Comparison of ENCODE assay signal across 9 cellular contexts in the genomic region with DNA sequence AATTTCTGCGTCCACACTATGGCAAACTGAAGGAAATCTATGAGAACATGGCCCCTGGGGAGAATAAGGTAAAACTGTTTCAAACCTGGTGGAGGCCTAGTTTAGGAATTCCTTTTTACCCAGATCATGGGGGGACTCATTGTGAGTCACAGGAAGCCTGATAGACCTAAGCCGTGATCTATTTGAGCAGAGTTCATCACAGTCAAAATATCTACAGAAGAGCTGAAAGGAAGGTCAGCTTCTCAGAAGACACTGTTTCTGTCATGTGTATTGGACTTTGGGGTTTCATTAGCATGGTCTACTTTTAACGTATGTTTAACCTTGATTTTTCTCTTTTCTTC. TPM values are rescaled to one million over a fixed set of nuclear protein-coding genes. Genes with fewer than 3 reads are reported as not detected.
DNase-seq lines count a peak whose midpoint lies in the region; ATAC-seq and TF ChIP-seq lines count a peak whose summit lies in the region.
"Had no signal": no experiment of that assay in that cellular context is flagged by ENCODE, and none has a peak within 500 bp of the region (broad histone marks: within the 10 kb centered on the region; RNA-seq: fewer than 3 reads in every experiment).

No MANE protein-coding gene starts in this region.

- TF ChIP-seq POLR2A in breast epithelium (IDR thresholded peaks at IDR 0.05) (no peak), suprapubic skin (IDR thresholded peaks at IDR 0.05) (no peak)

- H3K79me2 ChIP-seq in hepatocyte = peaks cover 33% of the 10 kb centered on the region

- H3K27me3 ChIP-seq in breast epithelium (no peaks in the 10 kb centered on the region), hepatocyte (no peaks in the 10 kb centered on the region), suprapubic skin (no peaks in the 10 kb centered on the region)

- H3K4me1 ChIP-seq in breast epithelium = peaks cover 0 to 8% of the 10 kb centered on the region in 2 donors
- peaks cover 8% of the 10 kb centered on the region for H3K4me1 ChIP-seq in hepatocyte (ENCODE audit: insufficient read depth)
- H3K4me1 ChIP-seq in suprapubic skin = peaks cover 15% of the 10 kb centered on the region
- H3K4me1 ChIP-seq in mucosa of descending colon (ENCODE audit: low read depth) = peaks cover 11% of the 10 kb centered on the region

- intact Hi-C loops in MCF 10A (cut with micrococcal nuclease) = no loop called here
- intact Hi-C loops in breast epithelium (cut with DNase I; ENCODE audit: low total_unique reads) = no loop called here
- intact Hi-C loops in mucosa of descending colon (cut with DNase I, micrococcal nuclease) = no loop called here

- H3K4me3 ChIP-seq in breast epithelium (no peak overlapping the region), WI38 (ENCODE audit: low read depth, low read length) (peak overlapping the region; percentile 82), hepatocyte (peak overlapping the region; percentile 84), suprapubic skin (peak overlapping the region; percentile 73), mucosa of descending colon (no peak overlapping the region)

- peak overlapping the region; percentile 85 for H3K4me2 ChIP-seq in hepatocyte

- 81% methylated on average over 3 of the region's 3 CpGs for WGBS in hepatocyte (ENCODE audit: low lambda C conversion rate, missing lambda C conversion rate)
- 83% methylated on average over 3 of the region's 3 CpGs for WGBS in suprapubic skin

- ATAC-seq in mucosa of descending colon = no peak

- H3K9me3 ChIP-seq in breast epithelium = no peaks in the 10 kb centered on the region
- no peaks in the 10 kb centered on the region for H3K9me3 ChIP-seq in hepatocyte (ENCODE audit: low read depth)
- no peaks in the 10 kb centered on the region for H3K9me3 ChIP-seq in suprapubic skin
- H3K9me3 ChIP-seq in mucosa of descending colon = no peaks in the 10 kb centered on the region

- H3K27me3 Mint-ChIP-seq in MCF 10A (ENCODE audit: insufficient read depth, unreplicated experiment) = no peaks in the 10 kb centered on the region

- H3K36me3 ChIP-seq in breast epithelium = no peaks in the 10 kb centered on the region
- H3K36me3 ChIP-seq in hepatocyte (replicated peaks; ENCODE audit: insufficient read depth, low read depth) = no peaks in the 10 kb centered on the region
- peaks cover 41% of the 10 kb centered on the region for H3K36me3 ChIP-seq in suprapubic skin
- H3K36me3 ChIP-seq in mucosa of descending colon (ENCODE audit: low read depth) = peaks cover 15% of the 10 kb centered on the region

- no peaks in the 10 kb centered on the region for H3K9me2 ChIP-seq in hepatocyte (replicated peaks; ENCODE audit: insufficient read depth)

- peak overlapping the region; percentile 82 for H3K27ac Mint-ChIP-seq in MCF 10A (ENCODE audit: low read depth, unreplicated experiment)

- TSS peak; percentile 35 for BruUV-seq in MCF 10A (replicated peaks; lab: Mats Ljungman, UMichigan)

- H3K27ac ChIP-seq in breast epithelium = no peak overlapping the region
- H3K27ac ChIP-seq in hepatocyte = peak overlapping the region; percentile 36
- no peak overlapping the region for H3K27ac ChIP-seq in suprapubic skin

- peak overlapping the region; percentile 83 for H3K4me3 Mint-ChIP-seq in MCF 10A (ENCODE audit: unreplicated experiment)

- POLR2A ChIA-PET in MCF 10A (lab: Yijun Ruan, JAX) = interaction anchor here (1.0 to 2.2 kb wide), 5 partner anchors 16 to 124 kb away, joined by 3 to 16 read pairs (median 8); a partner anchor contains a TSS

- CTCF ChIA-PET in MCF 10A (lab: Yijun Ruan, JAX) = interaction anchor here (0.5 to 1.4 kb wide), 5 partner anchors 11 to 164 kb away, joined by 3 to 6 read pairs (median 4); no protein-coding TSS in a partner anchor

- TF ChIP-seq CTCF in MCF 10A (IDR thresholded peaks at IDR 0.05; ENCODE audit: unreplicated experiment) = no peak
- no peak for TF ChIP-seq CTCF in breast epithelium (IDR thresholded peaks at IDR 0.05)
- no peak for TF ChIP-seq CTCF in WI38 (IDR thresholded peaks at IDR 0.05; ENCODE audit: low read depth, low read length)
- no peak for TF ChIP-seq CTCF in hepatocyte (IDR thresholded peaks at IDR 0.05; ENCODE audit: poor library complexity)
- no peak for TF ChIP-seq CTCF in suprapubic skin (IDR thresholded peaks at IDR 0.05)
- no peak for TF ChIP-seq CTCF in mucosa of descending colon (IDR thresholded peaks at IDR 0.05)

- peaks cover 58% of the 10 kb centered on the region for H3K36me3 Mint-ChIP-seq in MCF 10A (ENCODE audit: insufficient read depth, unreplicated experiment)

- peaks cover 5% of the 10 kb centered on the region for H3K4me1 Mint-ChIP-seq in MCF 10A (ENCODE audit: insufficient read depth, unreplicated experiment)

- H2AFZ ChIP-seq in hepatocyte = no peak overlapping the region

- H3K9me3 Mint-ChIP-seq in MCF 10A (ENCODE audit: unreplicated experiment) = no peaks in the 10 kb centered on the region

- DNase-seq in MCF 10A (ENCODE audit: unreplicated experiment) (peak; percentile 13), breast epithelium (ENCODE audit: low spot score in 2 of 2) (no peak), hepatocyte (ENCODE audit: low spot score) (no peak), suprapubic skin (ENCODE audit: low spot score in 2 of 2) (no peak), NCI-H82 (lab: John Stamatoyannopoulos, UW) (no peak), mucosa of descending colon (no peak), NCI-H2196 (lab: John Stamatoyannopoulos, UW; ENCODE audit: unreplicated experiment) (no peak)

- TF ChIP-seq EP300 in suprapubic skin (IDR thresholded peaks at IDR 0.05) = no peak

- no peaks in the 10 kb centered on the region for H4K20me1 ChIP-seq in hepatocyte (ENCODE audit: insufficient read depth, poor library complexity, severe bottlenecking)

RNA-seq across cellular contexts. Expression of a gene that starts 1.3 kb away (rescaled TPM):
- total RNA-seq in MCF 10A (2022) (275 and 284 TPM in 2 replicates), breast epithelium (100 to 1,000 TPM; 201 to 275 (median 214) TPM), hepatocyte (221 and 232 TPM in 2 replicates), suprapubic skin (100 to 1,000 TPM; 118 to 221 (median 197) TPM), mucosa of descending colon (100 to 1,000 TPM; 160 to 223 (median 176) TPM)
- polyA plus RNA-seq in hepatocyte = 241 and 268 TPM in 2 replicates

RNA-seq across cellular contexts. Expression of a gene that starts 14.1 kb away (rescaled TPM):
- total RNA-seq in MCF 10A (2022) (522 and 536 TPM in 2 replicates), breast epithelium (100 to 1,000 TPM; 168 to 202 (median 196) TPM), hepatocyte (206 and 254 TPM in 2 replicates), suprapubic skin (100 to 1,000 TPM; 382 to 463 (median 418) TPM), mucosa of descending colon (100 to 1,000 TPM; 256 to 305 (median 267) TPM)
- polyA plus RNA-seq in hepatocyte = 200 and 204 TPM in 2 replicates

RNA-seq across cellular contexts. Expression of a gene that starts 24.5 kb away (rescaled TPM):
- total RNA-seq in MCF 10A (2022) (not detected in 2 replicates), breast epithelium (not detected), hepatocyte (not detected in 2 replicates), suprapubic skin (not detected), mucosa of descending colon (1 to 10 TPM in 1 of 3 donors, under 1 TPM in 1, not detected in 1; 0.19 to 2.2 TPM)
- polyA plus RNA-seq in hepatocyte = not detected in 2 replicates
- total RNA-seq: T-helper 1 cell treated with Interleukin-12 subunit alpha and Interleukin-12 subunit beta and Interleukin-4 antibody, amounts not matched to agents 30 ng/mL and 1 ng/mL, for 36 hours had no signal

RNA-seq across cellular contexts. Expression of a gene that starts 37.1 kb away (rescaled TPM):
- total RNA-seq in MCF 10A (2022) (11.1 and 12.9 TPM in 2 replicates), breast epithelium (10 to 100 TPM; 18.7 to 32.4 (median 26.5) TPM), hepatocyte (12.6 and 17.7 TPM in 2 replicates), suprapubic skin (10 to 100 TPM; 54.4 to 77.9 (median 65.3) TPM), mucosa of descending colon (10 to 100 TPM; 14.1 to 29.8 (median 16.4) TPM)
- polyA plus RNA-seq in hepatocyte = 10.2 and 12.2 TPM in 2 replicates

RNA-seq across cellular contexts. Expression of a gene that starts 39.0 kb away (rescaled TPM):
- total RNA-seq in MCF 10A (2022) (6.1 TPM in 2 replicates), breast epithelium (not detected), hepatocyte (not detected in 2 replicates), suprapubic skin (not detected), mucosa of descending colon (under 1 TPM in 1 of 3 donors, not detected in 2; 0.95 TPM)
- 0.11 and 0.30 TPM in 2 replicates for polyA plus RNA-seq in hepatocyte

Comparison
In these comparisons a context has a peak if more than half of its experiments do, and no peak if none do; other contexts are left out.
1. H3K4me3 ChIP-seq: peak in WI38 (single experiment), hepatocyte (single experiment) and suprapubic skin (single experiment); none in breast epithelium (0 of 3) and mucosa of descending colon (single experiment).